In the genomic region with DNA sequence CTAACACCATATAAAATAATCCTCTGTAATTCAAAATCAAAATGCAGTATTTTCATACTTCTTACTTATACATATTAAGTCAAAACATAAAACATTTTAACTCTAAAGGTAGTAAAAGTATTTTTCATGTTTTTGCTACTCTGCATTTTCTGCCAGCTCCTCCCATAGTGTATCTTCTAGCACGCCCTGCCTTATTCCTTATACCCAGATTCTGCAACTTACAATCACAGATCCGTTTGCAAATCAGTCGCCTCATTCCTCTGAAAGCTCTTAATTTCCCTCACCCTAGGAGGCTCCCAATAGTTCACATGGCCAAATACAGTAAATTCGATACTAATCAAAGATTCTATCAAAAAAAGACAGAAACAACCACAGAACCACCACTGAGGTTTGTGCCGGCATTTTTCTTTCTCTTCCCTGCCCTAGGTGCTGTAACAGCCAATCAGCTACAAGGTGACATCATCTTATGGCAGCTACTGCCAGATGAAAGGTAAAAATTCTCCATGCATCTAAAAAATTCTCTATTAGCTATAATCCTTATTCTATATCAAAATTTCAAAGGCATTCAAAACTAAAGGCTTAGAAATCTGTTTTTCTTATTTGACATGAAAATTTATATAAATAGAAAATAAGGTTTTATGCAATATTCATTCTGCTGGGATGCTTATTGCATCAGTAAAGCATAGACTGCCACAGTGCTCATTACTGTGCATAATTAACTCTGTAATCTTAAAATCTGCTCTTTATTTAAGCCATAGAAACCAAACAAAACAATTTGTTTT, we compare ENCODE assay signal across 8 cellular contexts.
DNase-seq lines count a peak whose midpoint lies in the region; ATAC-seq, FAIRE-seq and TF ChIP-seq lines count a peak whose summit lies in the region.

No MANE protein-coding gene starts in this region.

- TF ChIP-seq POLR2A in GM18505 (IDR thresholded peaks at IDR 0.05; ENCODE audit: borderline replicate concordance, extremely low read depth, insufficient read depth, insufficient read length): no peak
- TF ChIP-seq POLR2A in Peyer's patch (IDR thresholded peaks at IDR 0.05): no peak

- no peaks in the 10 kb centered on the region for H3K9me1 ChIP-seq in keratinocyte (ENCODE audit: control insufficient read depth, extremely low read depth, insufficient read depth, low read length)

- peaks cover 11% of the 10 kb centered on the region for H3K79me2 ChIP-seq in keratinocyte (ENCODE audit: control insufficient read depth, insufficient read depth, low read length)

- H3K4me2 ChIP-seq in keratinocyte (ENCODE audit: control insufficient read depth, extremely low read depth, insufficient read depth, low read depth, low read length): peak overlapping the region; percentile 83

- peak overlapping the region; percentile 17 to 75 (median 67) for H3K4me3 ChIP-seq in keratinocyte (ENCODE audit: control insufficient read depth in 2 of 3, extremely low read depth in 1 of 3, insufficient read depth in 2 of 3, low read depth in 1 of 3, low read length in 3 of 3)
- H3K4me3 ChIP-seq in Peyer's patch: peak overlapping the region in 2 of 4 donors; percentile 30 to 43

- peak overlapping the region; percentile 90 for H2AFZ ChIP-seq in keratinocyte (ENCODE audit: control insufficient read depth, low read length)

- ATAC-seq in stimulated activated naive CD8-positive, alpha-beta T cell treated with anti-CD3 and anti-CD28 coated beads, Interleukin-15, Interleukin-2, amounts not matched to agents 100 U/mL and 50 U/mL, for 24 hours: peak; percentile 76
- no peak for ATAC-seq in GM18505 (IDR thresholded peaks at IDR 0.05; ENCODE audit: unreplicated experiment)

- TF ChIP-seq CTCF in keratinocyte (optimal IDR thresholded peaks at IDR 0.05 in 1 of 3, IDR thresholded peaks at IDR 0.05 in 1 of 3, conservative IDR thresholded peaks at IDR 0.05 in 1 of 3; ENCODE audit: extremely low read depth in 1 of 3, insufficient read depth in 2 of 3, low read length in 3 of 3): no peak
- no peak for TF ChIP-seq CTCF in Peyer's patch (IDR thresholded peaks at IDR 0.05)

- no peaks in the 10 kb centered on the region for H4K20me1 ChIP-seq in keratinocyte (ENCODE audit: control insufficient read depth, extremely low read depth, insufficient read depth, low read length)

- H3K9me3 ChIP-seq in keratinocyte (ENCODE audit: control insufficient read depth, low read depth, low read length) (no peaks in the 10 kb centered on the region), Peyer's patch (no peaks in the 10 kb centered on the region)

- peak; percentile 82 for FAIRE-seq in keratinocyte (lab: Jason Lieb, UNC)

- H3K9ac ChIP-seq in keratinocyte (ENCODE audit: control insufficient read depth, extremely low read depth, insufficient read depth, low read length): peak overlapping the region; percentile 69

- DNase-seq in G401 (ENCODE audit: low spot score): peak; percentile 90
- DNase-seq in NCI-H748 treated with DMSO at 0.1 percent for 48 hours (lab: John Stamatoyannopoulos, UW): peak; percentile 59
- DNase-seq in T47D (ENCODE audit: low read depth in 1 of 2, low spot score in 1 of 2): peak; percentile 47 to 50
- no peak for DNase-seq in keratinocyte (ENCODE audit: low read depth, low spot score)
- peak; percentile 21 for DNase-seq in stimulated activated naive CD8-positive, alpha-beta T cell treated with anti-CD3 and anti-CD28 coated beads, Interleukin-15, Interleukin-2, amounts not matched to agents 100 U/mL and 50 U/mL, for 24 hours
- no peak for DNase-seq in Peyer's patch
- DNase-seq in NCI-H446 (lab: John Stamatoyannopoulos, UW): no peak

- peaks cover 0 to 3% of the 10 kb centered on the region in 2 experiments for H3K36me3 ChIP-seq in keratinocyte (ENCODE audit: control insufficient read depth in 2 of 2, extremely low read depth in 1 of 2, insufficient read depth in 2 of 2, low read length in 2 of 2)
- H3K36me3 ChIP-seq in Peyer's patch: no peaks in the 10 kb centered on the region

- H3K27ac ChIP-seq in keratinocyte (ENCODE audit: control insufficient read depth, insufficient read depth, low read length) (peak overlapping the region; percentile 40), Peyer's patch (no peak overlapping the region)

- dilution Hi-C loops in keratinocyte (cut with MboI; ENCODE audit: extremely low pct_ligation_motif_present, low sequenced_read_pairs): loop anchor here (25.0 kb wide), 1 partner anchor 142 kb away; the partner anchor contains the start of gene PDCD6IP

- H3K4me1 ChIP-seq in keratinocyte (ENCODE audit: control insufficient read depth, extremely low read depth, insufficient read depth, low read length) (peaks cover 3% of the 10 kb centered on the region), Peyer's patch (no peaks in the 10 kb centered on the region)

- in situ Hi-C loops in G401 (cut with HindIII; ENCODE audit: low sequenced_read_pairs): loop anchor here (25.0 kb wide), 1 partner anchor 142 kb away; the partner anchor contains the start of gene PDCD6IP
- in situ Hi-C loops in T47D (cut with HindIII; ENCODE audit: low pct_unique_long_range_greater_than_20kb, low sequenced_read_pairs): no loop called here

- H3K27me3 ChIP-seq in keratinocyte (ENCODE audit: control insufficient read depth, extremely low read depth, insufficient read depth, low read length) (no peaks in the 10 kb centered on the region), Peyer's patch (no peaks in the 10 kb centered on the region)

Comparison
In these comparisons a context has a peak if more than half of its experiments do, and no peak if none do; other contexts are left out.
1. DNase-seq: peak in G401 (single experiment), NCI-H748 treated with DMSO at 0.1 percent for 48 hours (single experiment), T47D (2 of 2) and stimulated activated naive CD8-positive, alpha-beta T cell treated with anti-CD3 and anti-CD28 coated beads, Interleukin-15, Interleukin-2, amounts not matched to agents 100 U/mL and 50 U/mL, for 24 hours (single experiment); none in keratinocyte (single experiment), Peyer's patch (0 of 3) and NCI-H446 (0 of 2).